ENCODE assay signal across 1 cellular context in the genomic region with DNA sequence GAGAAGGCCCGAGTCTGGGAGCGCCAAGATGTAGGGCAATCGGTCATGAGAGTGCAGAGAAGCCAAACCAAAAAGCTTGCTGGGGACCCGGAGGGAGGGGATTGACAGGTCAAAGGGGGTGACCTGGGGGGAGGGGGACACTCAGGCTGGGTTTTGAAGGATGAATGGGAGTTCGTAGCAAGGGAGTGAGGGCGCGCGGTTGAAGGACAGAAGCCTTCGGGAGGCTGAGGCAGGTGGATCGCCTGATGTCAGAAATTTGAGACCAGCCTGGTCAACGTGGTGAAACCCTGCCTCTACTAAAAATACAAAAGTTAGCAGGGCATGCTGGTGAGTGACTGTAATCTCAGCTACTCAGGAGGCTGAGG.
TF ChIP-seq lines count a peak whose summit lies in the region.

No MANE protein-coding gene starts in this region.

TF ChIP-seq in HEK293, 187 proteins besides CTCF, POLR2A, EP300 and RAD21:
- TF ChIP-seq ZEB2 (tag by site-specific recombination; IDR thresholded peaks at IDR 0.05) (0 out of 2 replicates have a peak, but pooled peaks have one; percentile 2), ZNF335 (tag by site-specific recombination; conservative IDR thresholded peaks at IDR 0.05) (peak; percentile 8; the same call in 1 of the 2 replicates), GLIS1 (tag by site-specific recombination; IDR thresholded peaks at IDR 0.05) (0 out of 2 replicates have a peak, but pooled peaks have one; percentile 2), ZBTB17 (tag by site-specific recombination; IDR thresholded peaks at IDR 0.05) (peak; percentile 47; the same call in 1 of the 2 replicates), ZFP3 (tag by site-specific recombination; IDR thresholded peaks at IDR 0.05; ENCODE audit: low read depth) (peak; percentile 96), ZFP37 (tag by site-specific recombination; IDR thresholded peaks at IDR 0.05) (peak; percentile 7; the same call in 1 of the 2 replicates)
